ENCODE assay signal across 18 cellular contexts in the genomic region with DNA sequence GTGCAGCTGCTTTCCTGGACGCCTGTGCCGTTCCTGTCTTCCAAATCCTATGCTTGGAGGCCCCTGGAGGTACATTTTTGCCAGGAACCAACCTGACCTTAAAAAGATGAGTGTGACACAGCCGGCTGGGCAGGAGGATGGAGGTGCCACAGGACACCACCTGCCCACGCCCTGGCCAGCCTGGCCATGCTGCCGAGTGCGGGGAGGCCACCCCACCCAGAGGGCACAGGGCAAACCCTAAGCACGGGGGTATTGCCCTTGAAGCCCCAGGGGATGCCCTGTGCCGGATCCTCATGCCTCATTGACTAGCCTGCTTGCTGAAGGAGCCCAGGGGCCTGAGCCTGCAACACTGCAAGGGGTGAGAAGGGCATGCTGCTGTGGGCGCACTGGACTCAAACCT. TPM values are rescaled to one million over a fixed set of nuclear protein-coding genes. Genes with fewer than 3 reads are reported as not detected.
DNase-seq lines count a peak whose midpoint lies in the region; ATAC-seq and TF ChIP-seq lines count a peak whose summit lies in the region.
"Had no signal": no experiment of that assay in that cellular context is flagged by ENCODE, and none has a peak within 500 bp of the region (broad histone marks: within the 10 kb centered on the region; RNA-seq: fewer than 3 reads in every experiment).

No MANE protein-coding gene starts in this region.

- H3K27ac Mint-ChIP-seq in activated T-cell treated with anti-CD3 and anti-CD28 coated beads, Interleukin-2, amount 50 U/mL, for 24 hours = peak overlapping the region; percentile 4
- no peak overlapping the region for H3K27ac Mint-ChIP-seq in stimulated activated memory B cell treated with anti-CD40 and anti-IgM and Interleukin-4, amounts not matched to agents 10 μg/mL and 1 μg/mL and 100 μg/mL, for 72 hours
- H3K27ac Mint-ChIP-seq: CD4-positive, CD25-positive, alpha-beta regulatory T cell; CD8-positive, alpha-beta T cell had no signal

- H3K27me3 ChIP-seq in right cardiac atrium (ENCODE audit: control insufficient read depth, insufficient read depth) = no peaks in the 10 kb centered on the region
- H3K27me3 ChIP-seq: BE2C had no signal

- no peak for DNase-seq in activated T-cell treated with anti-CD3 and anti-CD28 coated beads, Interleukin-2, amount 50 U/mL, for 24 hours
- DNase-seq in activated T-cell treated with anti-CD3 and anti-CD28 coated beads, Interleukin-2, amount 50 U/mL, for 4 hours = no peak
- peak in 2 of 3 donors; percentile 33 to 46 for DNase-seq in right cardiac atrium
- DNase-seq in Right ventricle myocardium inferior (ENCODE audit: missing footprints) = no peak
- no peak for DNase-seq in NCI-H2081 (lab: John Stamatoyannopoulos, UW)
- no peak for DNase-seq in ecto neural progenitor cell (ENCODE audit: low spot score)
- DNase-seq: Caco-2; CD4-positive, CD25-positive, alpha-beta regulatory T cell; CD8-positive, alpha-beta T cell; DMS153; H7; HCEC 1CT had no signal

- no peak overlapping the region for H3K4me3 ChIP-seq in right cardiac atrium (ENCODE audit: low read length)
- H3K4me3 ChIP-seq: GM23248 had no signal

- H3K9me3 ChIP-seq in right cardiac atrium (ENCODE audit: control insufficient read depth, low read length) = no peaks in the 10 kb centered on the region
- H3K9me3 ChIP-seq: BE2C, Caco-2 had no signal

- no peaks in the 10 kb centered on the region for H3K4me1 ChIP-seq in right cardiac atrium (ENCODE audit: control insufficient read depth, insufficient read depth, low read length)
- H3K4me1 ChIP-seq: BE2C had no signal

- H3K27me3 Mint-ChIP-seq in activated T-cell treated with anti-CD3 and anti-CD28 coated beads, Interleukin-2, amount 50 U/mL, for 24 hours = no peaks in the 10 kb centered on the region
- no peaks in the 10 kb centered on the region for H3K27me3 Mint-ChIP-seq in activated T-cell treated with anti-CD3 and anti-CD28 coated beads, Interleukin-2, amount 50 U/mL, for 4 hours (ENCODE audit: low read depth)
- no peaks in the 10 kb centered on the region for H3K27me3 Mint-ChIP-seq in stimulated activated memory B cell treated with anti-CD40 and anti-IgM and Interleukin-4, amounts not matched to agents 10 μg/mL and 1 μg/mL and 100 μg/mL, for 72 hours
- H3K27me3 Mint-ChIP-seq: CD4-positive, CD25-positive, alpha-beta regulatory T cell had no signal

- H3K36me3 Mint-ChIP-seq in activated T-cell treated with anti-CD3 and anti-CD28 coated beads, Interleukin-2, amount 50 U/mL, for 24 hours (ENCODE audit: low read depth) = peaks cover 62% of the 10 kb centered on the region
- peaks cover 24% of the 10 kb centered on the region for H3K36me3 Mint-ChIP-seq in activated T-cell treated with anti-CD3 and anti-CD28 coated beads, Interleukin-2, amount 50 U/mL, for 4 hours (ENCODE audit: insufficient read depth)
- H3K36me3 Mint-ChIP-seq in stimulated activated memory B cell treated with anti-CD40 and anti-IgM and Interleukin-4, amounts not matched to agents 10 μg/mL and 1 μg/mL and 100 μg/mL, for 72 hours = peaks cover 45% of the 10 kb centered on the region

- H3K4me3 Mint-ChIP-seq in activated T-cell treated with anti-CD3 and anti-CD28 coated beads, Interleukin-2, amount 50 U/mL, for 24 hours = no peak overlapping the region
- H3K4me3 Mint-ChIP-seq in activated T-cell treated with anti-CD3 and anti-CD28 coated beads, Interleukin-2, amount 50 U/mL, for 4 hours = no peak overlapping the region
- H3K4me3 Mint-ChIP-seq in stimulated activated memory B cell treated with anti-CD40 and anti-IgM and Interleukin-4, amounts not matched to agents 10 μg/mL and 1 μg/mL and 100 μg/mL, for 72 hours = no peak overlapping the region
- H3K4me3 Mint-ChIP-seq: CD4-positive, CD25-positive, alpha-beta regulatory T cell; CD8-positive, alpha-beta T cell had no signal

- H3K4me1 Mint-ChIP-seq in activated T-cell treated with anti-CD3 and anti-CD28 coated beads, Interleukin-2, amount 50 U/mL, for 24 hours (ENCODE audit: low read depth) = no peaks in the 10 kb centered on the region
- H3K4me1 Mint-ChIP-seq in activated T-cell treated with anti-CD3 and anti-CD28 coated beads, Interleukin-2, amount 50 U/mL, for 4 hours (ENCODE audit: low read depth) = no peaks in the 10 kb centered on the region
- H3K4me1 Mint-ChIP-seq in stimulated activated memory B cell treated with anti-CD40 and anti-IgM and Interleukin-4, amounts not matched to agents 10 μg/mL and 1 μg/mL and 100 μg/mL, for 72 hours = peaks cover 6% of the 10 kb centered on the region
- H3K4me1 Mint-ChIP-seq: CD4-positive, CD25-positive, alpha-beta regulatory T cell had no signal

- ATAC-seq in activated T-cell treated with anti-CD3 and anti-CD28 coated beads, Interleukin-2, amount 50 U/mL, for 4 hours = no peak
- no peak for ATAC-seq in right cardiac atrium
- ATAC-seq in Right ventricle myocardium inferior = no peak
- ATAC-seq in stimulated activated memory B cell treated with anti-CD40 and anti-IgM and Interleukin-4, amounts not matched to agents 10 μg/mL and 1 μg/mL and 100 μg/mL, for 72 hours = peak; percentile 13
- ATAC-seq: CD8-positive, alpha-beta T cell had no signal

- WGBS in right cardiac atrium = 77% methylated on average over 9 of the region's 9 CpGs

- H3K9me3 Mint-ChIP-seq in activated T-cell treated with anti-CD3 and anti-CD28 coated beads, Interleukin-2, amount 50 U/mL, for 24 hours = no peaks in the 10 kb centered on the region
- no peaks in the 10 kb centered on the region for H3K9me3 Mint-ChIP-seq in activated T-cell treated with anti-CD3 and anti-CD28 coated beads, Interleukin-2, amount 50 U/mL, for 4 hours
- no peaks in the 10 kb centered on the region for H3K9me3 Mint-ChIP-seq in stimulated activated memory B cell treated with anti-CD40 and anti-IgM and Interleukin-4, amounts not matched to agents 10 μg/mL and 1 μg/mL and 100 μg/mL, for 72 hours
- H3K9me3 Mint-ChIP-seq: CD8-positive, alpha-beta T cell had no signal

- no peak overlapping the region for H3K27ac ChIP-seq in right cardiac atrium (ENCODE audit: low read length)
- peak overlapping the region; percentile 31 for H3K27ac ChIP-seq in VCaP
- H3K27ac ChIP-seq: 22Rv1, C4-2B, GM23248 had no signal

- intact Hi-C loops in right cardiac atrium (cut with DNase I) (loop anchor here in 3 of 4 donors (5.0 to 10.0 kb wide), 3 partner anchors 71 to 92 kb away; no protein-coding TSS in a partner anchor), Right ventricle myocardium inferior (cut with DNase I) (no loop called here)

- TF ChIP-seq CTCF in VCaP (conservative IDR thresholded peaks at IDR 0.05) = no peak

RNA-seq across cellular contexts. Expression of gene FGFR3, which starts 20.1 kb away (rescaled TPM):
- total RNA-seq in activated T-cell treated with anti-CD3 and anti-CD28 coated beads, Interleukin-2, amount 50 U/mL, for 4 hours = under 1 TPM; 0.08 to 0.30 (median 0.29) TPM
- total RNA-seq in right cardiac atrium (10 to 100 TPM in 1 of 4 donors, 1 to 10 TPM in 3; 6.4 to 17.5 (median 8.8) TPM), Right ventricle myocardium inferior (1.8 TPM)
- polyA plus RNA-seq in right cardiac atrium = 4.5 TPM
- total RNA-seq: CD8-positive, alpha-beta T cell had no signal
- polyA plus RNA-seq: CD4-positive, CD25-positive, alpha-beta regulatory T cell had no signal

RNA-seq across cellular contexts. Expression of gene LETM1, which starts 42.7 kb away (rescaled TPM):
- total RNA-seq in activated T-cell treated with anti-CD3 and anti-CD28 coated beads, Interleukin-2, amount 50 U/mL, for 4 hours = 100 to 1,000 TPM; 128 to 141 (median 133) TPM
- total RNA-seq in right cardiac atrium (10 to 100 TPM; 36.2 to 41.7 (median 38.4) TPM), Right ventricle myocardium inferior (39.8 TPM)
- polyA plus RNA-seq in right cardiac atrium = 19.3 TPM

RNA-seq across cellular contexts. Expression of gene NSD2, which starts 58.0 kb away (rescaled TPM):
- 10 to 100 TPM; 84.0 to 97.0 (median 91.0) TPM for total RNA-seq in activated T-cell treated with anti-CD3 and anti-CD28 coated beads, Interleukin-2, amount 50 U/mL, for 4 hours
- total RNA-seq in right cardiac atrium = 10 to 100 TPM; 44.4 to 52.0 (median 46.6) TPM
- polyA plus RNA-seq in right cardiac atrium = 10.8 TPM
- 37.0 TPM for total RNA-seq in Right ventricle myocardium inferior

Comparison
In these comparisons a context has a peak if more than half of its experiments do, and no peak if none do; other contexts are left out.
1. DNase-seq: peak in right cardiac atrium (2 of 3); none in activated T-cell treated with anti-CD3 and anti-CD28 coated beads, Interleukin-2, amount 50 U/mL, for 24 hours (single experiment), activated T-cell treated with anti-CD3 and anti-CD28 coated beads, Interleukin-2, amount 50 U/mL, for 4 hours (single experiment), Right ventricle myocardium inferior (single experiment), NCI-H2081 (0 of 2) and ecto neural progenitor cell (single experiment).